Comparison of ENCODE assay signal across 13 cellular contexts in genomic region chr17:31274252-31274651, GRCh38. TPM values are rescaled to one million over a fixed set of nuclear protein-coding genes. Genes with fewer than 3 reads are reported as not detected.
A peak's percentile ranks its signal among the peaks of the same experiment; 100 is the strongest.
DNase-seq lines count a peak whose midpoint lies in the region; ATAC-seq and TF ChIP-seq lines count a peak whose summit lies in the region.
"Had no signal": no experiment of that assay in that cellular context is flagged by ENCODE, and none has a peak within 500 bp of the region (broad histone marks: within the 10 kb centered on the region; RNA-seq: fewer than 3 reads in every experiment).

No MANE protein-coding gene starts in this region.

- TF ChIP-seq CTCF in foreskin fibroblast (IDR thresholded peaks at IDR 0.05; ENCODE audit: low read depth, low read length), result no peak
- TF ChIP-seq CTCF in upper lobe of right lung (IDR thresholded peaks at IDR 0.05), result no peak

- peak overlapping the region; percentile 55 for H3K27ac ChIP-seq in upper lobe of right lung

- intact Hi-C loops in upper lobe of right lung (cut with DNase I), result no loop called here

- no peak overlapping the region for H3K4me3 ChIP-seq in foreskin fibroblast (ENCODE audit: low read depth in 1 of 2, low read length in 2 of 2)
- H3K4me3 ChIP-seq in upper lobe of right lung, result no peak overlapping the region

- H3K36me3 ChIP-seq in upper lobe of right lung, result peaks cover 9% of the 10 kb centered on the region

- no peaks in the 10 kb centered on the region for H3K9me3 ChIP-seq in upper lobe of right lung

- H3K27me3 ChIP-seq in upper lobe of right lung, result no peaks in the 10 kb centered on the region

- H3K4me1 ChIP-seq in upper lobe of right lung, result peaks cover 19% of the 10 kb centered on the region

- DNase-seq in SIG-M5 treated with dmso at 0.1 percent for 504 hours (lab: John Stamatoyannopoulos, UW; ENCODE audit: unreplicated experiment), result peak; percentile 85
- no peak for DNase-seq in SIG-M5 (lab: John Stamatoyannopoulos, UW)
- DNase-seq in NOMO-1 treated with dmso at 0.1 percent for 144 hours (lab: John Stamatoyannopoulos, UW; ENCODE audit: unreplicated experiment), result peak; percentile 41
- DNase-seq in foreskin fibroblast, result peak; percentile 57 to 78
- no peak for DNase-seq in upper lobe of right lung
- DNase-seq in A172 (ENCODE audit: low spot score), result no peak
- DNase-seq: activated effector memory CD4-positive, alpha-beta T cell treated with anti-CD3 and anti-CD28 coated beads, Interleukin-2, amount 50 U/mL, for 16 hours; C1 segment of cervical spinal cord; foreskin melanocyte; NCI-H1048; T-helper 2 cell had no signal

- ATAC-seq in upper lobe of right lung (peak; percentile 82), HG03135 (IDR thresholded peaks at IDR 0.05; ENCODE audit: unreplicated experiment) (no peak), HG03571 (IDR thresholded peaks at IDR 0.05; ENCODE audit: unreplicated experiment) (no peak)

RNA-seq across cellular contexts. Expression of gene OMG, which starts 22.8 kb away (rescaled TPM):
- 10.3 TPM for total RNA-seq in upper lobe of right lung
- not detected in 2 replicates for total RNA-seq in A172 (2014; rRNA removed; shearing (Covaris generic))

RNA-seq across cellular contexts. Expression of gene EVI2B, which starts 39.6 kb away (rescaled TPM):
- 87.9 TPM for total RNA-seq in upper lobe of right lung
- total RNA-seq in A172 (2014; rRNA removed; shearing (Covaris generic)), result 0.24 and 0.60 TPM in 2 replicates

RNA-seq across cellular contexts. Expression of gene EVI2A, which starts 47.2 kb away (rescaled TPM):
- 38.2 TPM for total RNA-seq in upper lobe of right lung
- total RNA-seq in A172 (2014; rRNA removed; shearing (Covaris generic)), result 14.8 and 16.1 TPM in 2 replicates

Comparison
In these comparisons a context has a peak if more than half of its experiments do, and no peak if none do; other contexts are left out.
1. DNase-seq: peak in SIG-M5 treated with dmso at 0.1 percent for 504 hours (single experiment), NOMO-1 treated with dmso at 0.1 percent for 144 hours (single experiment) and foreskin fibroblast (2 of 2); none in SIG-M5 (single experiment), upper lobe of right lung (single experiment) and A172 (single experiment).
2. RNA of gene OMG, which starts 22.8 kb away (total RNA-seq): 10.3 TPM in upper lobe of right lung (single experiment); not detected in A172; every median in the first group is over 10 times any median in the second.
3. RNA of gene EVI2B, which starts 39.6 kb away (total RNA-seq): 87.9 TPM in upper lobe of right lung (single experiment); 0.24 to 0.60 TPM in A172; every median in the first group is over 10 times any median in the second.